Comparison of ENCODE assay signal across 9 cellular contexts in the genomic region with DNA sequence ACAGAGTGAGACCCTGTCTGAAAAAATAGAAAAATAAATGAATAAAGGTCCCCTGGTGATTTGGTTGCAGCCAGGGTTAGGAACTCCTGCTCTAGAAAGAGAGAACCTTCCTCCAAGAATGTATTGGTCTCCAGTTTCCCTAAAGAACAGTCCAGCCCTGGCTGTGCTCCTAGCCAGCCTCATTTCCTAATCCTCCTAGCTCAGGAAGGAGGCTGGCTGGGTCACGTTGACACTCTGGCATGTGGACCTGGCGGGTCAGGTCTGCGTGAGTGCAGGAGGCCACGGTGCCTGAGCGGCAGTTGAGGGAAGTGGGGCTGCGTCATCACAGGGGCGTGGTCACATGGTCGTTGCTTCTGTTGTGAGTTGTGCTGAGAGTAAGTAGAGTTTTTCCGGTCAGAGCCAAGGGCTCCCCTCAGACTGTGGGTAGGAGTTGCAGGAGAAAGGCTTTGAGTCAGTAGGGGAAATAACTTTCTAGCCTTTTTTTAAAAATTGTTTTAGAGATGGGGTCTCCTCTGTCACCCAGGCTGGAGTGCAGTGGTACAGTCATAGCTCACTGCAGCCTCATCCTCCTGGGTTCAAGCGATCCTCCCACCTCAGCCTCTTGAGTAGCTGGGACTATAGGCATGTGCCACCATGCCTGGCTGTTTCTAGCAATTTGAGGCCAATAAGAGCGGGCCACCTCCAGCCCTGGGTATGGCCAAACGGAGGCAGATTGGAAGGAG.
DNase-seq lines count a peak whose midpoint lies in the region; ATAC-seq and TF ChIP-seq lines count a peak whose summit lies in the region.
"Had no signal": no experiment of that assay in that cellular context is flagged by ENCODE, and none has a peak within 500 bp of the region (broad histone marks: within the 10 kb centered on the region; RNA-seq: fewer than 3 reads in every experiment).

No MANE protein-coding gene starts in this region.

- TF ChIP-seq CTCF in omental fat pad (IDR thresholded peaks at IDR 0.05), result no peak
- no peak for TF ChIP-seq CTCF in testis (IDR thresholded peaks at IDR 0.05)

- H3K9me3 ChIP-seq in testis, result no peaks in the 10 kb centered on the region

- ATAC-seq in esophagus mucosa, result peak; percentile 85
- peak; percentile 79 for ATAC-seq in omental fat pad (ENCODE audit: low FRiP score)
- ATAC-seq in GM21528 (IDR thresholded peaks at IDR 0.05; ENCODE audit: low FRiP score, unreplicated experiment), result no peak

- 48 to 58% methylated on average over 12 of the region's 12 CpGs for WGBS in testis, 2 donors

- peak overlapping the region in 1 of 2 donors; percentile 41 for H3K27ac ChIP-seq in testis
- H3K27ac ChIP-seq: KMS-11 had no signal

- no peak overlapping the region for H3K4me3 ChIP-seq in testis

- peaks cover 62% of the 10 kb centered on the region for H3K4me1 ChIP-seq in testis

- in situ Hi-C loops in Caki2 (cut with HindIII; ENCODE audit: low pct_unique_long_range_greater_than_20kb, low sequenced_read_pairs), result no loop called here

- H3K27me3 ChIP-seq in testis, result no peaks in the 10 kb centered on the region

- no peak for TF ChIP-seq POLR2A in testis (IDR thresholded peaks at IDR 0.05)

- DNase-seq in Caki2 (ENCODE audit: low read depth) (peak; percentile 73), GOT3 (lab: John Stamatoyannopoulos, UW) (peak; percentile 21), NCI-H510A treated with DMSO at 0.1 percent for 48 hours (lab: John Stamatoyannopoulos, UW) (peak; percentile 76), omental fat pad (ENCODE audit: low spot score) (peak; percentile 76), testis (peak; percentile 92)
- peak; percentile 90 for DNase-seq in activated CD8-positive, alpha-beta memory T cell treated with anti-CD3 and anti-CD28 coated beads, Interleukin-2, amount 50 U/mL, for 48 hours

- intact Hi-C loops in testis (cut with DNase I; ENCODE audit: low total_unique reads), result no loop called here

- H3K36me3 ChIP-seq in testis (ENCODE audit: low read depth, missing control alignments), result no peaks in the 10 kb centered on the region

Comparison
In these comparisons a context has a peak if more than half of its experiments do, and no peak if none do; other contexts are left out.
1. DNase-seq: peak in every context shown above with its lines; median percentile 92 in testis; 90 in activated CD8-positive, alpha-beta memory T cell treated with anti-CD3 and anti-CD28 coated beads, Interleukin-2, amount 50 U/mL, for 48 hours; 76 in NCI-H510A treated with DMSO at 0.1 percent for 48 hours; 76 in omental fat pad; 73 in Caki2; 21 in GOT3.